In the genomic region with DNA sequence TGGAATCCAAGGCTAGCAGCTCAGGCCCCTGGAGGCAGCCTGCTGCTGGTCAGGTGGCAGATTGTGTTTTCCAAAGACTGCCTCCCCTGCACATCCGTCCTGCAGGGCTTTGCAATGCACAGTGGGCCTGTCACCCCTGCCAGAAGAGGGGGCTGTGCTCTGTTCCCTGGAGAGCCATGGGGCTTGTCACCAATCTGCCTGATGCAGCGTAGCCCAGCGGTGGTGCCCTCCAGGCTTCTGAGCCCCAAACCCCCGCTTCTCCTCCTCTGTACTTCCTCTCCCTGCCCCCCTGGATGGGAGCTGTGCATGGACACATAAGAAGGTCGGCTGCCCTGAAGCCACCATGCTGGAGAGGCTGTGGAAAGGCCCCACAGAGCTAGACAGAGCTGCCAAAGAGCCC, we compare ENCODE assay signal across 29 cellular contexts. TPM values are rescaled to one million over a fixed set of nuclear protein-coding genes. Genes with fewer than 3 reads are reported as not detected.
DNase-seq lines count a peak whose midpoint lies in the region; ATAC-seq and TF ChIP-seq lines count a peak whose summit lies in the region.
"Had no signal": no experiment of that assay in that cellular context is flagged by ENCODE, and none has a peak within 500 bp of the region (broad histone marks: within the 10 kb centered on the region; RNA-seq: fewer than 3 reads in every experiment).

No MANE protein-coding gene starts in this region.

- H3K9me3 ChIP-seq in BLaER1 (peaks cover 30% of the 10 kb centered on the region), OCI-LY7 (ENCODE audit: low read length) (peaks cover 17% of the 10 kb centered on the region)
- H3K9me3 ChIP-seq: thyroid gland had no signal

- no peak overlapping the region for H2AFZ ChIP-seq in OCI-LY7 (ENCODE audit: low read length)

- no peaks in the 10 kb centered on the region; the same call in 1 of the 2 replicates for H3K27me3 ChIP-seq in BLaER1
- H3K27me3 ChIP-seq: ascending aorta, cardiac muscle cell, MG63, SJSA1, thyroid gland, uterus had no signal

- POLR2A ChIA-PET in OCI-LY7 (lab: Charles Lee): no interaction called here

- H4K20me1 ChIP-seq in BLaER1 (no peaks in the 10 kb centered on the region; the same call in 1 of the 2 replicates), OCI-LY7 (ENCODE audit: insufficient read depth, low read length) (no peaks in the 10 kb centered on the region)

- DNase-seq in OCI-LY7 (ENCODE audit: low spot score) (no peak), foreskin melanocyte (peak; percentile 69), NCI-H774 (lab: John Stamatoyannopoulos, UW) (no peak), NCI-H2081 (lab: John Stamatoyannopoulos, UW) (no peak), cerebellum (ENCODE audit: low spot score) (no peak)
- DNase-seq: activated CD8-positive, alpha-beta memory T cell treated with anti-CD3 and anti-CD28 coated beads, Interleukin-2, amount 10 ng/mL, durations not matched to agents 7 days and 5 days; activated gamma-delta T cell treated with Interleukin-2 at 50 U/mL for 16 hours; activated T-cell treated with anti-CD3 and anti-CD28 coated beads, Interleukin-2, amount 50 U/mL, for 48 hours; CD8-positive, alpha-beta memory T cell; effector memory CD8-positive, alpha-beta T cell; islet precursor cell; MG63; NCI-H1417; NCI-H2029; NCI-H226; NCI-H526 treated with DMSO at 0.1 percent for 48 hours; RPMI8226; stimulated activated CD4-positive, alpha-beta T cell treated with anti-CD3 and anti-CD28 coated beads, Interleukin-2, amount 100 ng/mL, for 24 hours; stomach; T-cell; thyroid gland; uterus had no signal

- no peak overlapping the region for H3K4me3 ChIP-seq in BLaER1
- no peak overlapping the region for H3K4me3 ChIP-seq in OCI-LY7 (ENCODE audit: low read depth, low read length, poor library complexity, severe bottlenecking)
- H3K4me3 ChIP-seq: ascending aorta, cardiac muscle cell, coronary artery, MG63, SJSA1, stomach, thyroid gland, uterus had no signal

- TF ChIP-seq CTCF in GM12873 (IDR thresholded peaks at IDR 0.05; ENCODE audit: insufficient read depth, low read depth, low read length, missing control alignments) (peak; percentile 21), OCI-LY7 (conservative IDR thresholded peaks at IDR 0.05; ENCODE audit: low read length) (0 out of 2 replicates have a peak, but pooled peaks have one; percentile 16)

- no peak overlapping the region for H3K9ac ChIP-seq in BLaER1

- H3K36me3 ChIP-seq in BLaER1: no peaks in the 10 kb centered on the region
- no peaks in the 10 kb centered on the region for H3K36me3 ChIP-seq in OCI-LY7 (ENCODE audit: insufficient read depth, low read length)
- H3K36me3 ChIP-seq: ascending aorta, cardiac muscle cell, MG63, SJSA1, stomach, thyroid gland, uterus had no signal

- CTCF ChIA-PET in OCI-LY7 (lab: Charles Lee; ENCODE audit: unreplicated experiment): no interaction called here

- H3K4me1 ChIP-seq in BLaER1 (peaks cover 37% of the 10 kb centered on the region), OCI-LY7 (ENCODE audit: insufficient read depth, low read length, poor library complexity, severe bottlenecking) (no peaks in the 10 kb centered on the region)
- H3K4me1 ChIP-seq: SJSA1, stomach, uterus had no signal

- BruUV-seq in OCI-LY7 (replicated peaks; lab: Mats Ljungman, UMichigan): no TSS peak

- no peak for ATAC-seq in activated CD4-positive, CD25-positive, alpha-beta regulatory T cell treated with anti-CD3 and anti-CD28 coated beads, Interleukin-2, amount 50 U/mL, for 24 hours
- ATAC-seq: activated CD8-positive, alpha-beta memory T cell treated with anti-CD3 and anti-CD28 coated beads, Interleukin-2, amount 10 ng/mL, durations not matched to agents 7 days and 5 days; effector memory CD8-positive, alpha-beta T cell; T-cell had no signal

- peak overlapping the region; percentile 86 for H3K4me2 ChIP-seq in BLaER1
- no peak overlapping the region for H3K4me2 ChIP-seq in OCI-LY7 (ENCODE audit: low read length)

- no peak overlapping the region for H3K27ac ChIP-seq in BLaER1
- no peak overlapping the region for H3K27ac ChIP-seq in OCI-LY7 (ENCODE audit: low read depth, low read length, poor library complexity, severe bottlenecking)
- H3K27ac ChIP-seq: ascending aorta, cardiac muscle cell, SJSA1, uterus had no signal

- H3K9me2 ChIP-seq in OCI-LY7 (ENCODE audit: insufficient read depth, low read length): no peaks in the 10 kb centered on the region

- no peaks in the 10 kb centered on the region for H3K79me2 ChIP-seq in OCI-LY7 (ENCODE audit: insufficient read depth, low read depth, low read length)

- intact Hi-C loops in OCI-LY7 (cut with micrococcal nuclease; ENCODE audit: unreplicated experiment): no loop called here

RNA-seq across cellular contexts. Expression of a gene that starts 10.0 kb away (rescaled TPM):
- total RNA-seq in OCI-LY7 (2014; rRNA removed; shearing (Covaris generic)): 3.8 and 4.4 TPM in 2 replicates
- 3.0 and 3.6 TPM in 2 replicates for total RNA-seq in OCI-LY7 (2022)
- total RNA-seq in cerebellum: 56.2 TPM

Comparison
In these comparisons a context has a peak if more than half of its experiments do, and no peak if none do; other contexts are left out.
1. RNA of a gene that starts 10.0 kb away (total RNA-seq): 56.2 TPM in cerebellum (single experiment); 3.0 to 4.4 TPM in OCI-LY7; every median in the first group is over 10 times any median in the second.